8 cellular contexts compared by ENCODE assay signal in the genomic region with DNA sequence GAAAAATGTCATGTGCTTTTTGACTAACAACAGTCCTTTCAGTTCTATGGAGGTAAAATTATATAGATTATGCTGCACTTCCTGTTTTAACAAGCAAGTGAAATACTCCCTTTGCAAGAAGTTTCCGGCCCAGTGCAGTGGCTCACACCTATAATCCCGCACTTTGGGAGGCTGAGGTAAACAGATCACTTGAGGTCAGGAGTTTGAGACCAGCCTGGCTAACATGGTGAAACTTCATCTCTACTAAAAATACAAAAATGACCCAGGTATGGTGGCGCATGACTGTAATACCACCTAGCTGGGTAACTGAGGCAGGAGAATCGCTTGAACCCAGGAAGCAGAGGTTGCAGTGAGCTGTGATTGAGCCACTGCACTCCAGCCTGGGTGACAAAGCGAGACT. TPM values are rescaled to one million over a fixed set of nuclear protein-coding genes. Genes with fewer than 3 reads are reported as not detected.
DNase-seq lines count a peak whose midpoint lies in the region; ATAC-seq and TF ChIP-seq lines count a peak whose summit lies in the region.
"Not testable (repeated sequence)": the region's sequence is repeated elsewhere in the genome, so short reads cannot be mapped to it uniquely, and the experiment has no call there.

No MANE protein-coding gene starts in this region.

- peak overlapping the region in 9 of 12 donors; percentile 10 to 79 (median 65) for H3K27ac ChIP-seq in heart left ventricle

- TF ChIP-seq CTCF in heart left ventricle (IDR thresholded peaks at IDR 0.05), result not testable (repeated sequence)

- H3K9me3 ChIP-seq in heart left ventricle, result not testable (repeated sequence)

- H3K4me1 ChIP-seq in heart left ventricle, result peaks cover 0 to 86% (median 42%) of the 10 kb centered on the region in 12 donors

- H3K36me3 Mint-ChIP-seq in T-cell, result not testable (repeated sequence)
- peaks cover 17% of the 10 kb centered on the region for H3K36me3 Mint-ChIP-seq in activated naive CD4-positive, alpha-beta T cell treated with anti-CD3 and anti-CD28 coated beads, Interleukin-2, amount 50 U/mL, for 24 hours

- DNase-seq in AML-193 (lab: John Stamatoyannopoulos, UW), result peak; percentile 20 to 32
- DNase-seq in Kasumi-1 (lab: John Stamatoyannopoulos, UW), result peak; percentile 52 to 70
- peak in 28 of 34 experiments; percentile 12 to 52 (median 34) for DNase-seq in T-cell
- peak; percentile 26 to 52 for DNase-seq in activated CD4-positive, alpha-beta T cell treated with anti-CD3 and anti-CD28 coated beads, Interleukin-2, amount 50 U/mL, for 48 hours
- not testable (repeated sequence) for DNase-seq in heart left ventricle
- DNase-seq in stimulated activated CD4-positive, alpha-beta T cell treated with anti-CD3 and anti-CD28 coated beads, Interleukin-15, amount 100 ng/mL, for 24 hours, result peak; percentile 50

- ATAC-seq in GM19468 (IDR thresholded peaks at IDR 0.05; ENCODE audit: extremely low read depth, unreplicated experiment), result peak; percentile 32
- ATAC-seq in T-cell (replicated peaks in 1 of 4), result peak; percentile 67 to 84 (median 80)
- not testable (repeated sequence) for ATAC-seq in heart left ventricle

- not testable (repeated sequence) for H3K27me3 Mint-ChIP-seq in T-cell; activated naive CD4-positive, alpha-beta T cell treated with anti-CD3 and anti-CD28 coated beads, Interleukin-2, amount 50 U/mL, for 24 hours

- CTCF ChIA-PET in T-cell (lab: Charles Lee), result interaction anchor here in 1 of 2 donors (0.7 to 1.5 kb wide), 8 partner anchors 8 to 63 kb away, joined by 3 to 7 read pairs (median 4); no protein-coding TSS in a partner anchor

- H3K4me3 Mint-ChIP-seq in T-cell, result peak overlapping the region; percentile 58 to 80 (median 59)
- H3K4me3 Mint-ChIP-seq in activated naive CD4-positive, alpha-beta T cell treated with anti-CD3 and anti-CD28 coated beads, Interleukin-2, amount 50 U/mL, for 24 hours, result peak overlapping the region; percentile 71

- WGBS in heart left ventricle, 4 donors, result 77 to 83% (median 78%) methylated on average over 5 of the region's 5 CpGs

- POLR2A ChIA-PET in T-cell (lab: Charles Lee), result interaction anchor here (0.6 to 1.4 kb wide), 3 partner anchors 13 to 29 kb away, joined by 4 to 10 read pairs (median 8); no protein-coding TSS in a partner anchor

- peaks cover 81 to 84% (median 82%) of the 10 kb centered on the region in 3 donors for H3K4me1 Mint-ChIP-seq in T-cell
- peaks cover 88% of the 10 kb centered on the region for H3K4me1 Mint-ChIP-seq in activated naive CD4-positive, alpha-beta T cell treated with anti-CD3 and anti-CD28 coated beads, Interleukin-2, amount 50 U/mL, for 24 hours

- peak overlapping the region; percentile 75 to 88 for H3K27ac Mint-ChIP-seq in T-cell
- H3K27ac Mint-ChIP-seq in activated naive CD4-positive, alpha-beta T cell treated with anti-CD3 and anti-CD28 coated beads, Interleukin-2, amount 50 U/mL, for 24 hours, result peak overlapping the region; percentile 91

- H3K27me3 ChIP-seq in heart left ventricle, result not testable (repeated sequence)

- H3K36me3 ChIP-seq in heart left ventricle, result not testable (repeated sequence)

- not testable (repeated sequence) for H3K4me3 ChIP-seq in heart left ventricle

- not testable (repeated sequence) for H3K9me3 Mint-ChIP-seq in T-cell; activated naive CD4-positive, alpha-beta T cell treated with anti-CD3 and anti-CD28 coated beads, Interleukin-2, amount 50 U/mL, for 24 hours

- intact Hi-C loops in heart left ventricle (cut with DNase I), result not testable (repeated sequence)

- TF ChIP-seq POLR2A in heart left ventricle (IDR thresholded peaks at IDR 0.05), result not testable (repeated sequence)

RNA-seq across cellular contexts. Expression of a gene that starts 20.7 kb away (rescaled TPM):
- total RNA-seq in T-cell, result 10 to 100 TPM; 36.0 to 38.1 (median 36.6) TPM
- total RNA-seq in heart left ventricle, result 100 to 1,000 TPM in 1 of 9 donors, 10 to 100 TPM in 8; 47.5 to 113 (median 72.7) TPM
- 10 to 100 TPM; 26.6 to 53.1 TPM for polyA plus RNA-seq in heart left ventricle

RNA-seq across cellular contexts. Expression of a gene that starts 51.5 kb away (rescaled TPM):
- 10 to 100 TPM in 3 of 5 donors, 1 to 10 TPM in 2; 8.8 to 14.1 (median 11.5) TPM for total RNA-seq in T-cell
- 10 to 100 TPM; 17.3 to 27.7 (median 20.2) TPM for total RNA-seq in heart left ventricle
- polyA plus RNA-seq in heart left ventricle, result 10 to 100 TPM; 12.6 to 18.5 TPM
